Comparison of ENCODE assay signal across 14 cellular contexts in genomic region chr2:98547092-98547798, GRCh38.
DNase-seq lines count a peak whose midpoint lies in the region; ATAC-seq, FAIRE-seq and TF ChIP-seq lines count a peak whose summit lies in the region.
"Had no signal": no experiment of that assay in that cellular context is flagged by ENCODE, and none has a peak within 500 bp of the region (broad histone marks: within the 10 kb centered on the region; RNA-seq: fewer than 3 reads in every experiment).

No MANE protein-coding gene starts in this region.

- intact Hi-C loops in GM12878 (cut with micrococcal nuclease; ENCODE audit: unreplicated experiment) = loop anchor here (5.0 kb wide), 1 partner anchor 80 kb away; no protein-coding TSS in a partner anchor
- intact Hi-C loops in esophagus squamous epithelium (cut with DNase I) = no loop called here

- 0 out of 2 replicates have a peak overlapping the region, but pooled peaks have one; percentile 10 for H3K4me2 ChIP-seq in GM12878 (ENCODE audit: control insufficient read depth, insufficient read depth)

- POLR2A ChIA-PET in GM12878 (lab: Charles Lee) = interaction anchor here (1.4 kb wide), 1 partner anchor 9 kb away, joined by 4 read pairs; no protein-coding TSS in a partner anchor

- H3K27ac ChIP-seq in GM12878 (ENCODE audit: control insufficient read depth, insufficient read depth) (peak overlapping the region; percentile 9; the same call in 1 of the 2 replicates), esophagus squamous epithelium (no peak overlapping the region), suprapubic skin (no peak overlapping the region)
- H3K27ac ChIP-seq: SJCRH30 had no signal

- DNase-seq in stimulated activated naive CD8-positive, alpha-beta T cell treated with anti-CD3 and anti-CD28 coated beads, Interleukin-15, Interleukin-2, amounts not matched to agents 100 U/mL and 50 U/mL, for 24 hours = no peak
- DNase-seq in NCI-H2196 (lab: John Stamatoyannopoulos, UW; ENCODE audit: unreplicated experiment) (peak; percentile 26), GM12878 (ENCODE audit: low read depth, low spot score) (no peak), NCI-H1436 treated with DMSO at 0.1 percent for 48 hours (lab: John Stamatoyannopoulos, UW) (no peak), NCI-H748 (lab: John Stamatoyannopoulos, UW; ENCODE audit: unreplicated experiment) (no peak), esophagus squamous epithelium (lab: John Stamatoyannopoulos, UW) (no peak), suprapubic skin (ENCODE audit: low spot score in 2 of 2) (no peak)
- DNase-seq: activated CD4-positive, alpha-beta T cell treated with anti-CD3 and anti-CD28 coated beads for 1 hour; HFFc6; NCI-H82; SJCRH30 had no signal

- in situ Hi-C loops in GM12878 (cut with MboI) = no loop called here

- H2AFZ ChIP-seq in GM12878 (ENCODE audit: control insufficient read depth, low read depth, low read length) = no peak overlapping the region

- H3K4me1 ChIP-seq in GM12878 (ENCODE audit: control insufficient read depth, insufficient read depth, low read length) (peaks cover 54% of the 10 kb centered on the region), esophagus squamous epithelium (no peaks in the 10 kb centered on the region), suprapubic skin (no peaks in the 10 kb centered on the region)
- H3K4me1 ChIP-seq: SJCRH30 had no signal

- no peaks in the 10 kb centered on the region for H3K9me3 Mint-ChIP-seq in stimulated activated naive CD8-positive, alpha-beta T cell treated with anti-CD3 and anti-CD28 coated beads, Interleukin-15, Interleukin-2, amounts not matched to agents 100 ng/mL and 50 ng/mL, for 24 hours
- H3K9me3 Mint-ChIP-seq: HFFc6 had no signal

- CTCF ChIA-PET in GM12878 (lab: Yijun Ruan, JAX) = no interaction called here

- no peaks in the 10 kb centered on the region for H3K27me3 ChIP-seq in GM12878 (replicated peaks in 1 of 2; ENCODE audit: control insufficient read depth in 2 of 2, insufficient read depth in 2 of 2, low read length in 1 of 2)
- no peaks in the 10 kb centered on the region for H3K27me3 ChIP-seq in esophagus squamous epithelium
- H3K27me3 ChIP-seq in suprapubic skin = no peaks in the 10 kb centered on the region
- H3K27me3 ChIP-seq: SJCRH30 had no signal

- no peak for ATAC-seq in stimulated activated naive CD8-positive, alpha-beta T cell treated with anti-CD3 and anti-CD28 coated beads, Interleukin-15, Interleukin-2, amounts not matched to agents 100 U/mL and 50 U/mL, for 24 hours
- peak; percentile 24; the same call in 2 of the 3 replicates for ATAC-seq in GM12878
- ATAC-seq: esophagus mucosa had no signal

- peaks cover 53 to 56% of the 10 kb centered on the region in 2 experiments for H3K36me3 ChIP-seq in GM12878 (ENCODE audit: control insufficient read depth in 2 of 2, insufficient read depth in 2 of 2, low read length in 1 of 2)
- H3K36me3 ChIP-seq in esophagus squamous epithelium = peaks cover 4 to 93% (median 13%) of the 10 kb centered on the region in 3 donors
- peaks cover 84% of the 10 kb centered on the region for H3K36me3 ChIP-seq in suprapubic skin

- no TSS peak for BruUV-seq in GM12878 (replicated peaks; lab: Mats Ljungman, UMichigan)

- 93% methylated on average over 2 of the region's 2 CpGs for WGBS in GM12878 (ENCODE audit: insufficient coverage, insufficient replicate concordance, low lambda C conversion rate, missing lambda C conversion rate)
- WGBS in esophagus squamous epithelium, 2 donors = 83 to 88% methylated on average over 1 to 2 of the region's 2 CpGs
- WGBS in suprapubic skin = 96% methylated on average over 2 of the region's 2 CpGs

- RAD21 ChIA-PET in GM12878 (lab: Charles Lee; ENCODE audit: unreplicated experiment) = no interaction called here

- TF ChIP-seq POLR2A in GM12878 (IDR thresholded peaks at IDR 0.05; ENCODE audit: low read depth, low read length) (no peak), esophagus squamous epithelium (IDR thresholded peaks at IDR 0.05) (no peak), suprapubic skin (IDR thresholded peaks at IDR 0.05) (no peak)

- H3K4me3 ChIP-seq in GM12878 = no peak overlapping the region
- H3K4me3 ChIP-seq in esophagus squamous epithelium = no peak overlapping the region
- no peak overlapping the region for H3K4me3 ChIP-seq in suprapubic skin
- H3K4me3 ChIP-seq: SJCRH30 had no signal

- H3K9ac ChIP-seq in GM12878 (ENCODE audit: control insufficient read depth, insufficient read depth, low read length) = no peak overlapping the region; the same call in 1 of the 2 replicates

- TF ChIP-seq EP300 in GM12878 (IDR thresholded peaks at IDR 0.05; ENCODE audit: borderline replicate concordance in 1 of 2, control insufficient read depth in 1 of 2, low read depth in 2 of 2, low read length in 2 of 2) = no peak
- no peak for TF ChIP-seq EP300 in suprapubic skin (IDR thresholded peaks at IDR 0.05)

- no peaks in the 10 kb centered on the region for H3K79me2 ChIP-seq in GM12878 (ENCODE audit: control insufficient read depth, insufficient read depth, low read length)

- H4K20me1 ChIP-seq in GM12878 (ENCODE audit: control insufficient read depth, insufficient read depth) = no peaks in the 10 kb centered on the region

- H3K4me3 Mint-ChIP-seq in stimulated activated naive CD8-positive, alpha-beta T cell treated with anti-CD3 and anti-CD28 coated beads, Interleukin-15, Interleukin-2, amounts not matched to agents 100 ng/mL and 50 ng/mL, for 24 hours = no peak overlapping the region
- H3K4me3 Mint-ChIP-seq: HFFc6 had no signal

- no peak for TF ChIP-seq RAD21 in GM12878 (IDR thresholded peaks at IDR 0.05; ENCODE audit: insufficient read depth, low read depth, low read length)

- H3K27ac Mint-ChIP-seq in stimulated activated naive CD8-positive, alpha-beta T cell treated with anti-CD3 and anti-CD28 coated beads, Interleukin-15, Interleukin-2, amounts not matched to agents 100 ng/mL and 50 ng/mL, for 24 hours = peak overlapping the region; percentile 1
- H3K27ac Mint-ChIP-seq: HFFc6 had no signal

- peaks cover 53% of the 10 kb centered on the region for H3K36me3 Mint-ChIP-seq in stimulated activated naive CD8-positive, alpha-beta T cell treated with anti-CD3 and anti-CD28 coated beads, Interleukin-15, Interleukin-2, amounts not matched to agents 100 ng/mL and 50 ng/mL, for 24 hours (ENCODE audit: low read depth)

- SMC1A ChIA-PET in GM12878 (lab: Charles Lee; ENCODE audit: uncharacterized antibody, unreplicated experiment) = interaction anchor here (0.5 to 1.2 kb wide), 4 partner anchors 10 to 374 kb away, joined by 3 to 4 read pairs (median 3); no protein-coding TSS in a partner anchor

- peaks cover 56% of the 10 kb centered on the region for H3K4me1 Mint-ChIP-seq in stimulated activated naive CD8-positive, alpha-beta T cell treated with anti-CD3 and anti-CD28 coated beads, Interleukin-15, Interleukin-2, amounts not matched to agents 100 ng/mL and 50 ng/mL, for 24 hours (ENCODE audit: low read depth)

- H3K9me3 ChIP-seq in GM12878 (replicated peaks; ENCODE audit: control insufficient read depth, insufficient read depth, low read length) = no peaks in the 10 kb centered on the region
- H3K9me3 ChIP-seq in esophagus squamous epithelium = no peaks in the 10 kb centered on the region
- H3K9me3 ChIP-seq in suprapubic skin = no peaks in the 10 kb centered on the region
- H3K9me3 ChIP-seq: SJCRH30 had no signal

- H3K27me3 Mint-ChIP-seq in stimulated activated naive CD8-positive, alpha-beta T cell treated with anti-CD3 and anti-CD28 coated beads, Interleukin-15, Interleukin-2, amounts not matched to agents 100 ng/mL and 50 ng/mL, for 24 hours = no peaks in the 10 kb centered on the region

- FAIRE-seq in GM12878 (lab: Jason Lieb, UNC) = no peak
- FAIRE-seq: G401.6 had no signal

- TF ChIP-seq CTCF in GM12878 (IDR thresholded peaks at IDR 0.05 in 2 of 3, conservative IDR thresholded peaks at IDR 0.05 in 1 of 3; ENCODE audit: control insufficient read depth in 2 of 3, extremely low read depth in 1 of 3, insufficient read depth in 1 of 3, low read depth in 3 of 3, low read length in 3 of 3) (no peak), esophagus squamous epithelium (IDR thresholded peaks at IDR 0.05) (no peak), suprapubic skin (IDR thresholded peaks at IDR 0.05) (no peak)

TF ChIP-seq in GM12878, 131 proteins besides CTCF, POLR2A, EP300 and RAD21 (continues in another document):
- TF ChIP-seq CBX5 (IDR thresholded peaks at IDR 0.05; ENCODE audit: low read depth) (no peak), HDGF (IDR thresholded peaks at IDR 0.05) (peak; percentile 22; the same call in 1 of the 2 replicates), SPI1 (IDR thresholded peaks at IDR 0.05; ENCODE audit: borderline replicate concordance, insufficient read depth, low read depth, low read length) (peak; percentile 20; the same call in 1 of the 2 replicates), ESRRA (IDR thresholded peaks at IDR 0.05; ENCODE audit: low read length) (no peak), SRF (IDR thresholded peaks at IDR 0.05; ENCODE audit: low read depth in 2 of 2, low read length in 2 of 2) (no peak), MTA2 (IDR thresholded peaks at IDR 0.05; ENCODE audit: low read depth) (no peak), ATF3 (IDR thresholded peaks at IDR 0.05; ENCODE audit: borderline replicate concordance, extremely low read depth, low read depth, low read length) (no peak), TAF1 (IDR thresholded peaks at IDR 0.05; ENCODE audit: borderline replicate concordance, low read depth, low read length) (no peak), JUNB (IDR thresholded peaks at IDR 0.05) (no peak), JUND (IDR thresholded peaks at IDR 0.05; ENCODE audit: low read depth, low read length) (no peak), ZNF622 (IDR thresholded peaks at IDR 0.05) (no peak), GATAD2B (conservative IDR thresholded peaks at IDR 0.05; ENCODE audit: low read depth) (no peak), ZBED1 (IDR thresholded peaks at IDR 0.05; ENCODE audit: borderline replicate concordance) (no peak), ZSCAN29 (IDR thresholded peaks at IDR 0.05) (no peak), SREBF1 (IDR thresholded peaks at IDR 0.05; ENCODE audit: low read length) (no peak)
